Comparison of ENCODE assay signal across 7 cellular contexts in the genomic region with DNA sequence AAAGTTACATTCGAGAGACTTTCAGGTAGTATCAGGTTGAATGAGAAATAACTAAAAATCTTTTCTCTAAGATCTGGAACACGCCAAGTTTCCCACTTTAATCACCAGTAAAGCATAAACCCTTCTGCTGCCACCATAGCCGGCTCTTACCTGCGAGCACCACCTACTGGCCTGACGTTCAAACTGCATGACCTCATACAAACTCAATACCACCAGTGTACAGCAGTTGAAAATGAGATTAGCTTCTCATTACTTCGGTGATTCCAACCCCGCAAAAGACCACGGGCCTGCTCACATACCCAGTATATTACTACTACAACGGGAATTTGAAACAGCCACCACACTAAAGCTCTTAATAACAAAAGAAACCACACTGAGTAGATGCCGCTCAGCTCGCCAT.
DNase-seq lines count a peak whose midpoint lies in the region; ATAC-seq and TF ChIP-seq lines count a peak whose summit lies in the region.
"Not testable (repeated sequence)": the region's sequence is repeated elsewhere in the genome, so short reads cannot be mapped to it uniquely, and the experiment has no call there.

No MANE protein-coding gene starts in this region.

- H3K4me2 ChIP-seq in SU-DHL-6 (ENCODE audit: low read depth, low read length, poor library complexity, severe bottlenecking), result not testable (repeated sequence)

- H3F3A ChIP-seq in SU-DHL-6 (ENCODE audit: insufficient read depth), result not testable (repeated sequence)

- not testable (repeated sequence) for H3K27me3 Mint-ChIP-seq in activated naive CD8-positive, alpha-beta T cell treated with anti-CD3 and anti-CD28 coated beads, Interleukin-2, amount 10 ng/mL, durations not matched to agents 7 days and 5 days; naive thymus-derived CD8-positive, alpha-beta T cell

- H3K9me3 ChIP-seq in SU-DHL-6 (ENCODE audit: insufficient read depth, low read length), result not testable (repeated sequence)

- not testable (repeated sequence) for H3K9me3 Mint-ChIP-seq in activated naive CD8-positive, alpha-beta T cell treated with anti-CD3 and anti-CD28 coated beads, Interleukin-2, amount 10 ng/mL, durations not matched to agents 7 days and 5 days; naive thymus-derived CD8-positive, alpha-beta T cell

- H3K4me1 ChIP-seq in foreskin keratinocyte, result not testable (repeated sequence)

- H3K36me3 Mint-ChIP-seq in activated naive CD8-positive, alpha-beta T cell treated with anti-CD3 and anti-CD28 coated beads, Interleukin-2, amount 10 ng/mL, durations not matched to agents 7 days and 5 days; naive thymus-derived CD8-positive, alpha-beta T cell: not testable (repeated sequence)

- H3K27ac ChIP-seq in SU-DHL-6 (ENCODE audit: low read depth, low read length); foreskin keratinocyte: not testable (repeated sequence)

- not testable (repeated sequence) for H2AFZ ChIP-seq in SU-DHL-6 (ENCODE audit: low read depth, low read length, severe bottlenecking)

- H3K9ac ChIP-seq in SU-DHL-6 (ENCODE audit: low read length), result not testable (repeated sequence)

- not testable (repeated sequence) for DNase-seq in GM12864 (ENCODE audit: low read depth); activated naive CD8-positive, alpha-beta T cell treated with anti-CD3 and anti-CD28 coated beads, Interleukin-2, amount 10 ng/mL, durations not matched to agents 7 days and 5 days; foreskin keratinocyte; naive thymus-derived CD8-positive, alpha-beta T cell

- H3K27ac Mint-ChIP-seq in activated naive CD8-positive, alpha-beta T cell treated with anti-CD3 and anti-CD28 coated beads, Interleukin-2, amount 10 ng/mL, durations not matched to agents 7 days and 5 days; naive thymus-derived CD8-positive, alpha-beta T cell: not testable (repeated sequence)

- not testable (repeated sequence) for H3K4me3 ChIP-seq in GM12864 (ENCODE audit: low read depth, low read length); SU-DHL-6 (ENCODE audit: insufficient read depth, low read length, poor library complexity, severe bottlenecking)

- peak; percentile 38 for TF ChIP-seq CTCF in GM12864 (IDR thresholded peaks at IDR 0.05; ENCODE audit: low read depth, low read length, missing control alignments)
- TF ChIP-seq CTCF in SU-DHL-6 (IDR thresholded peaks at IDR 0.05; ENCODE audit: insufficient read depth, low read length, poor library complexity, severe bottlenecking), result peak; percentile 25
- not testable (repeated sequence) for TF ChIP-seq CTCF in foreskin keratinocyte (conservative IDR thresholded peaks at IDR 0.05)

- ATAC-seq in GM21576 (IDR thresholded peaks at IDR 0.05; ENCODE audit: unreplicated experiment), result peak; percentile 60
- ATAC-seq in HG03280 (IDR thresholded peaks at IDR 0.05; ENCODE audit: unreplicated experiment), result peak; percentile 72
- ATAC-seq in activated naive CD8-positive, alpha-beta T cell treated with anti-CD3 and anti-CD28 coated beads, Interleukin-2, amount 10 ng/mL, durations not matched to agents 7 days and 5 days (ENCODE audit: low read depth), result peak; percentile 59
- ATAC-seq in foreskin keratinocyte, result peak; percentile 54
- peak; percentile 76 to 84 for ATAC-seq in naive thymus-derived CD8-positive, alpha-beta T cell

- H3K36me3 ChIP-seq in SU-DHL-6 (ENCODE audit: low read length), result not testable (repeated sequence)

- H3K27me3 ChIP-seq in SU-DHL-6 (ENCODE audit: low read length); foreskin keratinocyte: not testable (repeated sequence)

- POLR2A ChIA-PET in activated naive CD8-positive, alpha-beta T cell treated with anti-CD3 and anti-CD28 coated beads, Interleukin-2, amount 10 ng/mL, durations not matched to agents 7 days and 5 days (lab: Charles Lee); naive thymus-derived CD8-positive, alpha-beta T cell (lab: Charles Lee): not testable (repeated sequence)

- not testable (repeated sequence) for H3K79me2 ChIP-seq in SU-DHL-6 (ENCODE audit: insufficient read depth, low read length)

- H4K20me1 ChIP-seq in SU-DHL-6 (ENCODE audit: low read depth, low read length), result not testable (repeated sequence)

- not testable (repeated sequence) for H3K9me2 ChIP-seq in SU-DHL-6 (replicated peaks; ENCODE audit: insufficient read depth, low read length)

- H3K4me1 Mint-ChIP-seq in activated naive CD8-positive, alpha-beta T cell treated with anti-CD3 and anti-CD28 coated beads, Interleukin-2, amount 10 ng/mL, durations not matched to agents 7 days and 5 days, result peaks cover 21% of the 10 kb centered on the region
- peaks cover 8 to 55% (median 17%) of the 10 kb centered on the region in 4 donors for H3K4me1 Mint-ChIP-seq in naive thymus-derived CD8-positive, alpha-beta T cell

- not testable (repeated sequence) for H3K4me3 Mint-ChIP-seq in activated naive CD8-positive, alpha-beta T cell treated with anti-CD3 and anti-CD28 coated beads, Interleukin-2, amount 10 ng/mL, durations not matched to agents 7 days and 5 days; naive thymus-derived CD8-positive, alpha-beta T cell
